In genomic region chr4:39655206-39655605, GRCh38 we compare ENCODE assay signal across 2 cellular contexts.
TF ChIP-seq lines count a peak whose summit lies in the region.

No MANE protein-coding gene starts in this region.

TF ChIP-seq in liver, 16 proteins besides CTCF, POLR2A, EP300 and RAD21:
- no peak for TF ChIP-seq NR2F2 (IDR thresholded peaks at IDR 0.05)
- no peak for TF ChIP-seq GABPA (IDR thresholded peaks at IDR 0.05 in 1 of 2, conservative IDR thresholded peaks at IDR 0.05 in 1 of 2)
- no peak for TF ChIP-seq ATF3 (IDR thresholded peaks at IDR 0.05)
- TF ChIP-seq TAF1 (conservative IDR thresholded peaks at IDR 0.05): no peak

TF ChIP-seq in HepG2, 621 proteins besides CTCF, POLR2A, EP300 and RAD21:
- TF ChIP-seq PREB (CRISPR knock-in tag; IDR thresholded peaks at IDR 0.05) (no peak), DRAP1 (CRISPR knock-in tag; IDR thresholded peaks at IDR 0.05) (no peak), TIGD3 (CRISPR knock-in tag; IDR thresholded peaks at IDR 0.05; ENCODE audit: borderline replicate concordance) (no peak)
